ENCODE assay signal across 1 cellular context in genomic region chr2:68303033-68303901, GRCh38.
TF ChIP-seq lines count a peak whose summit lies in the region.

No MANE protein-coding gene starts in this region.

TF ChIP-seq in HepG2, 621 proteins besides CTCF, POLR2A, EP300 and RAD21 (continued from another document and continues in another):
- TF ChIP-seq CREB3 (CRISPR knock-in tag; IDR thresholded peaks at IDR 0.05), result no peak
- 0 out of 2 replicates have a peak, but pooled peaks have one; percentile 14 for TF ChIP-seq PITX1 (CRISPR knock-in tag; IDR thresholded peaks at IDR 0.05)
- TF ChIP-seq FOXC1 (CRISPR knock-in tag; IDR thresholded peaks at IDR 0.05; ENCODE audit: borderline replicate concordance), result peak; percentile 18; the same call in 1 of the 2 replicates
- TF ChIP-seq ZBTB7A (CRISPR knock-in tag; IDR thresholded peaks at IDR 0.05), result no peak
- no peak for TF ChIP-seq TGIF2 (CRISPR knock-in tag; IDR thresholded peaks at IDR 0.05)
- TF ChIP-seq CBX2 (IDR thresholded peaks at IDR 0.05; ENCODE audit: low read depth, low read length), result no peak
- TF ChIP-seq CBX2 (CRISPR knock-in tag; IDR thresholded peaks at IDR 0.05; ENCODE audit: low read depth), result no peak
- no peak for TF ChIP-seq MIXL1 (CRISPR knock-in tag; IDR thresholded peaks at IDR 0.05)
- no peak for TF ChIP-seq NONO (IDR thresholded peaks at IDR 0.05)
- 0 out of 2 replicates have a peak, but pooled peaks have one; percentile 21 for TF ChIP-seq NONO (CRISPR knock-in tag; conservative IDR thresholded peaks at IDR 0.05)
- TF ChIP-seq ZNF414 (CRISPR knock-in tag; IDR thresholded peaks at IDR 0.05), result 0 out of 2 replicates have a peak, but pooled peaks have one; percentile 37
- no peak; the same call in 1 of the 2 replicates for TF ChIP-seq ZNF629 (CRISPR knock-in tag; conservative IDR thresholded peaks at IDR 0.05)
- TF ChIP-seq TRIM24 (CRISPR knock-in tag; IDR thresholded peaks at IDR 0.05), result no peak
- no peak for TF ChIP-seq HOXA5 (CRISPR knock-in tag; IDR thresholded peaks at IDR 0.05)
- TF ChIP-seq CREB1 (IDR thresholded peaks at IDR 0.05), result 0 out of 2 replicates have a peak, but pooled peaks have one; percentile 19
- no peak for TF ChIP-seq CREB1 (CRISPR knock-in tag; IDR thresholded peaks at IDR 0.05)
- no peak for TF ChIP-seq CENPX (CRISPR knock-in tag; IDR thresholded peaks at IDR 0.05)
- TF ChIP-seq HNF4A (CRISPR knock-in tag; IDR thresholded peaks at IDR 0.05), result peak; percentile 87
- peak; percentile 83; the same call in 1 of the 2 replicates for TF ChIP-seq LCORL (IDR thresholded peaks at IDR 0.05)
- peak; percentile 77; the same call in 1 of the 2 replicates for TF ChIP-seq LCORL (CRISPR knock-in tag; IDR thresholded peaks at IDR 0.05)
- TF ChIP-seq ATF3 (CRISPR knock-in tag; IDR thresholded peaks at IDR 0.05), result peak; percentile 87
- no peak for TF ChIP-seq ZSCAN21 (CRISPR knock-in tag; IDR thresholded peaks at IDR 0.05; ENCODE audit: borderline replicate concordance)
- peak; percentile 64 for TF ChIP-seq PAXIP1 (CRISPR knock-in tag; conservative IDR thresholded peaks at IDR 0.05)
- peak; percentile 59; the same call in 1 of the 2 replicates for TF ChIP-seq JUNB (CRISPR knock-in tag; IDR thresholded peaks at IDR 0.05; ENCODE audit: borderline replicate concordance)
- peak; percentile 57 for TF ChIP-seq PATZ1 (CRISPR knock-in tag; IDR thresholded peaks at IDR 0.05)
- TF ChIP-seq ZBTB2 (CRISPR knock-in tag; IDR thresholded peaks at IDR 0.05; ENCODE audit: low read depth), result no peak
- no peak for TF ChIP-seq DNMT1 (CRISPR knock-in tag; IDR thresholded peaks at IDR 0.05)
- peak; percentile 70; the same call in 1 of the 2 replicates for TF ChIP-seq JUN (CRISPR knock-in tag; IDR thresholded peaks at IDR 0.05)
- 0 out of 2 replicates have a peak, but pooled peaks have one; percentile 26 for TF ChIP-seq ZBTB39 (CRISPR knock-in tag; IDR thresholded peaks at IDR 0.05)
- no peak for TF ChIP-seq HOXA7 (CRISPR knock-in tag; IDR thresholded peaks at IDR 0.05)
- TF ChIP-seq ZSCAN25 (CRISPR knock-in tag; IDR thresholded peaks at IDR 0.05), result no peak
- TF ChIP-seq NR2C2 (CRISPR knock-in tag; IDR thresholded peaks at IDR 0.05; ENCODE audit: borderline replicate concordance), result 0 out of 2 replicates have a peak, but pooled peaks have one; percentile 28
- TF ChIP-seq TBX2 (CRISPR knock-in tag; IDR thresholded peaks at IDR 0.05; ENCODE audit: borderline replicate concordance), result peak; percentile 64
- TF ChIP-seq ZFYVE20 (CRISPR knock-in tag; IDR thresholded peaks at IDR 0.05; ENCODE audit: borderline replicate concordance, low read depth), result no peak
- TF ChIP-seq ZMYM2 (CRISPR knock-in tag; IDR thresholded peaks at IDR 0.05), result no peak
- peak; percentile 79 for TF ChIP-seq TBX3 (IDR thresholded peaks at IDR 0.05; ENCODE audit: borderline replicate concordance)
- TF ChIP-seq NCOR1 (IDR thresholded peaks at IDR 0.05; ENCODE audit: borderline replicate concordance, low read length), result peak; percentile 17; the same call in 1 of the 2 replicates
- peak; percentile 20; the same call in 1 of the 2 replicates for TF ChIP-seq FOXP4 (CRISPR knock-in tag; IDR thresholded peaks at IDR 0.05)
- no peak for TF ChIP-seq KDM5B (CRISPR knock-in tag; IDR thresholded peaks at IDR 0.05; ENCODE audit: borderline replicate concordance)
- TF ChIP-seq ZNF430 (CRISPR knock-in tag; IDR thresholded peaks at IDR 0.05), result 0 out of 2 replicates have a peak, but pooled peaks have one; percentile 40
- peak; percentile 25 for TF ChIP-seq ASH2L (IDR thresholded peaks at IDR 0.05; ENCODE audit: insufficient read length, low read depth, low read length)
- TF ChIP-seq KDM6A (CRISPR knock-in tag; IDR thresholded peaks at IDR 0.05; ENCODE audit: low read depth), result no peak
- no peak; the same call in 1 of the 2 replicates for TF ChIP-seq SMARCC2 (IDR thresholded peaks at IDR 0.05)
- no peak for TF ChIP-seq KDM1A (CRISPR knock-in tag; IDR thresholded peaks at IDR 0.05)
- peak; percentile 83 for TF ChIP-seq CEBPG (CRISPR knock-in tag; IDR thresholded peaks at IDR 0.05)
- TF ChIP-seq SMAD1 (CRISPR knock-in tag; IDR thresholded peaks at IDR 0.05; ENCODE audit: borderline replicate concordance, low read depth), result no peak
- TF ChIP-seq ZFP36L1 (CRISPR knock-in tag; IDR thresholded peaks at IDR 0.05), result no peak
- 0 out of 2 replicates have a peak, but pooled peaks have one; percentile 21 for TF ChIP-seq ZNF317 (CRISPR knock-in tag; IDR thresholded peaks at IDR 0.05)
- TF ChIP-seq POGZ (CRISPR knock-in tag; IDR thresholded peaks at IDR 0.05), result peak; percentile 45; the same call in 1 of the 2 replicates
- peak; percentile 52; the same call in 1 of the 2 replicates for TF ChIP-seq FOXO1 (CRISPR knock-in tag; IDR thresholded peaks at IDR 0.05)
- TF ChIP-seq ZNF207 (IDR thresholded peaks at IDR 0.05; ENCODE audit: borderline replicate concordance), result no peak
- no peak for TF ChIP-seq MXD1 (CRISPR knock-in tag; IDR thresholded peaks at IDR 0.05)
- TF ChIP-seq ZSCAN12 (CRISPR knock-in tag; IDR thresholded peaks at IDR 0.05), result no peak
- TF ChIP-seq TEF (CRISPR knock-in tag; IDR thresholded peaks at IDR 0.05), result no peak
- TF ChIP-seq HNF4G (IDR thresholded peaks at IDR 0.05; ENCODE audit: borderline replicate concordance, low read depth, low read length), result peak; percentile 38; the same call in 1 of the 2 replicates
- no peak for TF ChIP-seq HNF4G (CRISPR knock-in tag; IDR thresholded peaks at IDR 0.05; ENCODE audit: borderline replicate concordance, low read depth)
